7 cellular contexts compared by ENCODE assay signal in the genomic region with DNA sequence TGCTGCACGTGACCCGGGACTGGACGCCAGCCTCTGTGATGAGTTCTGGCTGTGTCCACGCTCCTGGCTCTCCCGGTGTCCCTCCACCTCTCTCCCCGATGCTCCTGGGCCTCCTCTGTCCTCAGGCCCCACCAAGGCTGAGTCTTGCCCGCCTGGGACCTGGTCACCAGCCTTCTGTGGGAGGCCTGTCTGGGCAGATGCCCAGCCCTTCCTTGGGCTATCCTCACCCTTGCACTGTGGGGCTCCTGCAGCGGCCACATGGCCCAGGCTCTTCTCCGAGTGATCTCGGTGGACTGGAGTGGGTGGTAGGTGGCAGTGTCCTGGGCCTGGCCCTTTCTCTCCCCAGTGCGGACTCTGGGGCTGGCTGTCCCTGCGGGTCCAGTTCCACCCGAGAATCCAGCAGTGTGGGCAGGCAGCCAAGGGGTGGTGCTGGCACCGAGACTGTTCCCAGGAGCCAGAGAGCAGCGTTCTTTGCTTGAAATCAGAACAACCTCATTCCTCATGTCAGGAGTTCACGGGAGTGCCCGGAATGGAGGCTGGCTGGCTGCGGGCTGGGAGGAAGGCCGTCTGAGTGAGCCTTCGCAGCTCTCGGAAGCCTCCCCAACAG.
DNase-seq lines count a peak whose midpoint lies in the region; ATAC-seq and TF ChIP-seq lines count a peak whose summit lies in the region.
"Not testable (repeated sequence)": the region's sequence is repeated elsewhere in the genome, so short reads cannot be mapped to it uniquely, and the experiment has no call there.

No MANE protein-coding gene starts in this region.

- peak overlapping the region; percentile 63 to 74 for H3K27ac ChIP-seq in liver (ENCODE audit: low read depth in 1 of 2, low read length in 2 of 2)
- peak overlapping the region; percentile 58 to 75 for H3K27ac ChIP-seq in tibial artery

- H3K4me3 ChIP-seq in liver (ENCODE audit: low read depth in 1 of 3, low read length in 3 of 3); tibial artery: not testable (repeated sequence)

- H3K4me3 Mint-ChIP-seq in activated CD4-positive, alpha-beta memory T cell treated with anti-CD3 and anti-CD28 coated beads, Interleukin-2, amount 10 ng/mL, durations not matched to agents 7 days and 5 days; stimulated activated naive B cell treated with anti-CD40 and anti-IgM and Interleukin-4, amounts not matched to agents 10 μg/mL and 1 μg/mL and 100 μg/mL, for 72 hours: not testable (repeated sequence)

- not testable (repeated sequence) for TF ChIP-seq RAD21 in liver (IDR thresholded peaks at IDR 0.05)

- not testable (repeated sequence) for ATAC-seq in left ventricle myocardium superior; stimulated activated naive B cell treated with anti-CD40 and anti-IgM and Interleukin-4, amounts not matched to agents 10 μg/mL and 1 μg/mL and 100 μg/mL, for 72 hours (replicated peaks)

- intact Hi-C loops in head of caudate nucleus (cut with DNase I); left ventricle myocardium superior (cut with micrococcal nuclease); tibial artery (cut with DNase I; ENCODE audit: low total_unique reads): not testable (repeated sequence)

- DNase-seq in activated CD4-positive, alpha-beta memory T cell treated with anti-CD3 and anti-CD28 coated beads, Interleukin-2, amount 10 ng/mL, durations not matched to agents 7 days and 5 days, result peak; percentile 9
- DNase-seq in head of caudate nucleus, result peak in 23 of 42 donors; percentile 13 to 72 (median 45)
- DNase-seq in left ventricle myocardium superior, result peak; percentile 80
- DNase-seq in mucosa of gallbladder (ENCODE audit: low spot score), result peak; percentile 33
- not testable (repeated sequence) for DNase-seq in stimulated activated naive B cell treated with anti-CD40 and anti-IgM and Interleukin-4, amounts not matched to agents 10 μg/mL and 1 μg/mL and 100 μg/mL, for 72 hours
- DNase-seq in tibial artery, result peak in 1 of 2 donors; percentile 90

- not testable (repeated sequence) for TF ChIP-seq CTCF in liver (IDR thresholded peaks at IDR 0.05; ENCODE audit: low read depth, low read length, missing input control); tibial artery (IDR thresholded peaks at IDR 0.05)

- H3K27me3 Mint-ChIP-seq in activated CD4-positive, alpha-beta memory T cell treated with anti-CD3 and anti-CD28 coated beads, Interleukin-2, amount 10 ng/mL, durations not matched to agents 7 days and 5 days; stimulated activated naive B cell treated with anti-CD40 and anti-IgM and Interleukin-4, amounts not matched to agents 10 μg/mL and 1 μg/mL and 100 μg/mL, for 72 hours: not testable (repeated sequence)

- not testable (repeated sequence) for H3K36me3 Mint-ChIP-seq in activated CD4-positive, alpha-beta memory T cell treated with anti-CD3 and anti-CD28 coated beads, Interleukin-2, amount 10 ng/mL, durations not matched to agents 7 days and 5 days (ENCODE audit: low read depth)
- H3K36me3 Mint-ChIP-seq in stimulated activated naive B cell treated with anti-CD40 and anti-IgM and Interleukin-4, amounts not matched to agents 10 μg/mL and 1 μg/mL and 100 μg/mL, for 72 hours, result peaks cover 33 to 43% of the 10 kb centered on the region in 2 donors

- POLR2A ChIA-PET in activated CD4-positive, alpha-beta memory T cell treated with anti-CD3 and anti-CD28 coated beads, Interleukin-2, amount 10 ng/mL, durations not matched to agents 7 days and 5 days (lab: Charles Lee), result not testable (repeated sequence)

- CTCF ChIA-PET in activated CD4-positive, alpha-beta memory T cell treated with anti-CD3 and anti-CD28 coated beads, Interleukin-2, amount 10 ng/mL, durations not matched to agents 7 days and 5 days (lab: Charles Lee), result not testable (repeated sequence)

- H3K4me1 Mint-ChIP-seq in activated CD4-positive, alpha-beta memory T cell treated with anti-CD3 and anti-CD28 coated beads, Interleukin-2, amount 10 ng/mL, durations not matched to agents 7 days and 5 days, result not testable (repeated sequence)
- H3K4me1 Mint-ChIP-seq in stimulated activated naive B cell treated with anti-CD40 and anti-IgM and Interleukin-4, amounts not matched to agents 10 μg/mL and 1 μg/mL and 100 μg/mL, for 72 hours, result peaks cover 27 to 32% of the 10 kb centered on the region in 2 donors

- not testable (repeated sequence) for H3K27me3 ChIP-seq in liver (ENCODE audit: control insufficient read depth in 4 of 4, insufficient read depth in 4 of 4, low read length in 3 of 4); tibial artery

- H3K36me3 ChIP-seq in liver (ENCODE audit: control insufficient read depth in 4 of 4, insufficient read depth in 3 of 4, low read depth in 1 of 4, low read length in 3 of 4); tibial artery: not testable (repeated sequence)

- not testable (repeated sequence) for H3K9ac ChIP-seq in liver (ENCODE audit: low read depth in 1 of 2, low read length in 2 of 2)

- H3K4me1 ChIP-seq in liver (ENCODE audit: control insufficient read depth in 4 of 4, insufficient read depth in 4 of 4, low read length in 3 of 4) (peaks cover 12 to 28% (median 19%) of the 10 kb centered on the region in 4 donors), tibial artery (peaks cover 0 to 13% (median 6%) of the 10 kb centered on the region in 4 donors)

- not testable (repeated sequence) for H3K9me3 Mint-ChIP-seq in activated CD4-positive, alpha-beta memory T cell treated with anti-CD3 and anti-CD28 coated beads, Interleukin-2, amount 10 ng/mL, durations not matched to agents 7 days and 5 days; stimulated activated naive B cell treated with anti-CD40 and anti-IgM and Interleukin-4, amounts not matched to agents 10 μg/mL and 1 μg/mL and 100 μg/mL, for 72 hours

- H3K9me3 ChIP-seq in liver (ENCODE audit: control insufficient read depth in 4 of 4, low read length in 3 of 4); tibial artery: not testable (repeated sequence)

- not testable (repeated sequence) for H3K27ac Mint-ChIP-seq in activated CD4-positive, alpha-beta memory T cell treated with anti-CD3 and anti-CD28 coated beads, Interleukin-2, amount 10 ng/mL, durations not matched to agents 7 days and 5 days
- peak overlapping the region; percentile 71 for H3K27ac Mint-ChIP-seq in stimulated activated naive B cell treated with anti-CD40 and anti-IgM and Interleukin-4, amounts not matched to agents 10 μg/mL and 1 μg/mL and 100 μg/mL, for 72 hours

- WGBS in liver, result 54% methylated on average over 11 of the region's 21 CpGs

TF ChIP-seq in liver, 16 proteins besides CTCF, POLR2A, EP300 and RAD21:
- TF ChIP-seq HNF4A (conservative IDR thresholded peaks at IDR 0.05) (peak in 1 of 2 donors; percentile 59), RXRA (IDR thresholded peaks at IDR 0.05) (peak in 1 of 2 donors; percentile 69)
TF ChIP-seq in liver: peak in this region for 2; not testable (repeated sequence) for 14.
